11 cellular contexts compared by ENCODE assay signal in the genomic region with DNA sequence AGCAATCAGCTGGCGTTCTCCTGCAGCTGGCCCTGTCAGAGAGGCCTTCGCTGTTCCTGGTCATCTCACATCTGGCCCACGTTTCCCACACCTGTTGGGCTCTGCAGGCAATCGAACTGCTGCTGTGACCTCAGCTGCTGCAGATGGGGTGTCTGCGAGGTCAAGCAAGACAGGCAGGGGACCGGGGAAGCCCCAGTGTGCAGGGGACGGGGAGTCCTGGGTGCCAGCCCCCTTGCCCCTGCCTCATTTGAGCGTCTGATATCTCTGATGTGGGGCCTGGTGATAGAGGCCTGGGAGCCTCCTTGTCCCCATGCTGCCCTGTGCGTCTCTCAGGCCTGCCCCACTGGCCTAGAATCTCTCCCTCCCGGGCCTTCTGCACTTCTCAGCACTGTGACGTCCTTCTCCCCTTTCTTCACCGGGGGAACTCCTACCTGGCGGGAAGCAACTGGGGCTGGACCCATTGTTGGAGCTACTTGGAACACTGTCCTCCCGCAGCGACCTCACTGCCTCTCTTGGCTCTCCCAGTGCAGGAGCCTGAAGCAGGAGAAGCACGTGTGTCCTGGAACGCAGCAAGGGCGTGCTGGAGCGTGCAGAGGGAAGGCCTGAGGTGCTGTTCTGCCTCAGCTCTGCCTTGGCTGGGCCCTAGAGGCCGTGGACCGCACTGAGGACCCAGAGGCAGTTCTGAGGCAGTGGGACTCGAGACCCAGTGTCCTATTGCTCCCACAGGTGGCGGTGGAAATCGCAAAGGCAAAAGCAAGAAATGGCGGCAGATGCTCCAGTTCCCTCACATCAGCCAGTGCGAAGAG. TPM values are rescaled to one million over a fixed set of nuclear protein-coding genes. Genes with fewer than 3 reads are reported as not detected.
DNase-seq lines count a peak whose midpoint lies in the region; ATAC-seq and TF ChIP-seq lines count a peak whose summit lies in the region.
"Had no signal": no experiment of that assay in that cellular context is flagged by ENCODE, and none has a peak within 500 bp of the region (broad histone marks: within the 10 kb centered on the region; RNA-seq: fewer than 3 reads in every experiment).

No MANE protein-coding gene starts in this region.

- ATAC-seq in HG03439 (IDR thresholded peaks at IDR 0.05; ENCODE audit: unreplicated experiment) (no peak), HG03045 (IDR thresholded peaks at IDR 0.05; ENCODE audit: unreplicated experiment) (no peak)
- ATAC-seq: PC-3 had no signal

- H3K36me3 Mint-ChIP-seq in IgD-negative memory B cell, result peaks cover 5% of the 10 kb centered on the region
- peaks cover 5% of the 10 kb centered on the region for H3K36me3 Mint-ChIP-seq in activated naive CD8-positive, alpha-beta T cell
- H3K36me3 Mint-ChIP-seq in neural crest cell (ENCODE audit: low read depth), result no peaks in the 10 kb centered on the region

- H3K36me3 ChIP-seq in GM06990 (ENCODE audit: control insufficient read depth, insufficient read depth, low read length), result peaks cover 38% of the 10 kb centered on the region

- H3K9me3 Mint-ChIP-seq in IgD-negative memory B cell, result no peaks in the 10 kb centered on the region
- H3K9me3 Mint-ChIP-seq in activated naive CD8-positive, alpha-beta T cell (ENCODE audit: low read depth), result no peaks in the 10 kb centered on the region
- H3K9me3 Mint-ChIP-seq in neural crest cell, result no peaks in the 10 kb centered on the region

- no peak for TF ChIP-seq CTCF in GM06990 (IDR thresholded peaks at IDR 0.05; ENCODE audit: insufficient read depth, low read length, poor library complexity, severe bottlenecking)
- no peak for TF ChIP-seq CTCF in neural crest cell (conservative IDR thresholded peaks at IDR 0.05)

- H3K27ac Mint-ChIP-seq in IgD-negative memory B cell (peak overlapping the region; percentile 94 to 98 (median 95)), neural crest cell (ENCODE audit: unreplicated experiment) (no peak overlapping the region)
- H3K27ac Mint-ChIP-seq in activated naive CD8-positive, alpha-beta T cell, result peak overlapping the region; percentile 93

- no peaks in the 10 kb centered on the region for H3K27me3 Mint-ChIP-seq in IgD-negative memory B cell
- no peaks in the 10 kb centered on the region for H3K27me3 Mint-ChIP-seq in activated naive CD8-positive, alpha-beta T cell
- peaks cover 4% of the 10 kb centered on the region for H3K27me3 Mint-ChIP-seq in neural crest cell (ENCODE audit: low read depth)

- peaks cover 26 to 42% (median 37%) of the 10 kb centered on the region in 3 donors for H3K4me1 Mint-ChIP-seq in IgD-negative memory B cell
- peaks cover 68% of the 10 kb centered on the region for H3K4me1 Mint-ChIP-seq in activated naive CD8-positive, alpha-beta T cell (ENCODE audit: low read depth)
- H3K4me1 Mint-ChIP-seq in neural crest cell, result peaks cover 27% of the 10 kb centered on the region

- H3K4me3 ChIP-seq in GM06990 (replicated peaks; ENCODE audit: low read depth, low read length), result peak overlapping the region; percentile 7; the same call in 1 of the 2 replicates
- H3K4me3 ChIP-seq: dorsolateral prefrontal cortex had no signal

- H3K4me3 Mint-ChIP-seq in IgD-negative memory B cell (peak overlapping the region; percentile 86 to 99 (median 94)), neural crest cell (peak overlapping the region; percentile 70)
- peak overlapping the region; percentile 93 for H3K4me3 Mint-ChIP-seq in activated naive CD8-positive, alpha-beta T cell

- DNase-seq in GM06990 (ENCODE audit: extremely low read depth, insufficient read length) (peak; percentile 69), neural crest cell (ENCODE audit: low read depth, low spot score) (no peak), cortex of kidney (lab: John Stamatoyannopoulos, UW) (no peak), glomerular visceral epithelial cell (ENCODE audit: extremely low spot score) (no peak)
- DNase-seq: dorsolateral prefrontal cortex, NCI-H1048, PC-3 had no signal

- H3K27me3 ChIP-seq in GM06990 (replicated peaks; ENCODE audit: control insufficient read depth, insufficient read depth, low read length), result no peaks in the 10 kb centered on the region
- H3K27me3 ChIP-seq: dorsolateral prefrontal cortex had no signal

RNA-seq across cellular contexts. Expression of gene GRK6, which starts 3.9 kb away (rescaled TPM):
- polyA plus RNA-seq in IgD-negative memory B cell, result 107 TPM
- 47.4 and 54.9 TPM in 2 replicates for total RNA-seq in neural crest cell

RNA-seq across cellular contexts. Expression of gene PRR7, which starts 16.3 kb away (rescaled TPM):
- polyA plus RNA-seq in IgD-negative memory B cell, result 23.1 TPM
- total RNA-seq in neural crest cell, result 16.1 and 19.0 TPM in 2 replicates

RNA-seq across cellular contexts. Expression of gene F12, which starts 21.0 kb away (rescaled TPM):
- 0.78 TPM for polyA plus RNA-seq in IgD-negative memory B cell
- total RNA-seq in neural crest cell, result 2.3 and 2.7 TPM in 2 replicates

RNA-seq across cellular contexts. Expression of gene PFN3, which starts 29.9 kb away (rescaled TPM):
- polyA plus RNA-seq in IgD-negative memory B cell, result not detected
- total RNA-seq in neural crest cell, result not detected in 2 replicates
- total RNA-seq: dorsolateral prefrontal cortex, PC-3 had no signal

RNA-seq across cellular contexts. Expression of gene DBN1, which starts 43.1 kb away (rescaled TPM):
- 0.54 TPM for polyA plus RNA-seq in IgD-negative memory B cell
- 387 and 410 TPM in 2 replicates for total RNA-seq in neural crest cell
